12 cellular contexts compared by ENCODE assay signal in genomic region chr11:35288817-35289541, GRCh38.
DNase-seq lines count a peak whose midpoint lies in the region; ATAC-seq and TF ChIP-seq lines count a peak whose summit lies in the region.
"Had no signal": no experiment of that assay in that cellular context is flagged by ENCODE, and none has a peak within 500 bp of the region (broad histone marks: within the 10 kb centered on the region; RNA-seq: fewer than 3 reads in every experiment).

No MANE protein-coding gene starts in this region.

- no peaks in the 10 kb centered on the region for H3K9me3 Mint-ChIP-seq in activated CD4-positive, alpha-beta T cell treated with anti-CD3 and anti-CD28 coated beads for 36 hours (ENCODE audit: low read depth)

- peak overlapping the region in 2 of 59 donors; percentile 17 to 52 for H3K27ac ChIP-seq in dorsolateral prefrontal cortex

- ATAC-seq in activated CD4-positive, alpha-beta T cell treated with anti-CD3 and anti-CD28 coated beads for 36 hours: peak; percentile 26
- ATAC-seq in SK-N-SH treated with all-trans-retinoic acid at 6 μM for 48 hours (peak; percentile 88), left lobe of liver (no peak)
- ATAC-seq in stimulated activated naive CD8-positive, alpha-beta T cell treated with anti-CD3 and anti-CD28 coated beads, Interleukin-15, Interleukin-2, amounts not matched to agents 100 U/mL and 50 U/mL, for 24 hours: peak; percentile 58

- H3K36me3 Mint-ChIP-seq in activated CD4-positive, alpha-beta T cell treated with anti-CD3 and anti-CD28 coated beads for 36 hours (ENCODE audit: low read depth): no peaks in the 10 kb centered on the region

- POLR2A ChIA-PET in activated CD4-positive, alpha-beta T cell treated with anti-CD3 and anti-CD28 coated beads for 36 hours (lab: Charles Lee): interaction anchor here (0.6 kb wide), 1 partner anchor 639 kb away, joined by 3 read pairs; no protein-coding TSS in a partner anchor

- TF ChIP-seq CTCF in epithelial cell of esophagus (IDR thresholded peaks at IDR 0.05; ENCODE audit: insufficient read depth, low read depth, low read length, missing control alignments) (no peak), dorsolateral prefrontal cortex (IDR thresholded peaks at IDR 0.05 in 54 of 56, conservative IDR thresholded peaks at IDR 0.05 in 2 of 56; ENCODE audit: low read depth in 1 of 56, partially characterized antibody in 56 of 56) (no peak)

- no peak overlapping the region for H3K4me3 ChIP-seq in epithelial cell of esophagus (ENCODE audit: low read length)
- no peak overlapping the region for H3K4me3 ChIP-seq in dorsolateral prefrontal cortex
- H3K4me3 ChIP-seq: uterus had no signal

- H3K27me3 ChIP-seq in dorsolateral prefrontal cortex: no peaks in the 10 kb centered on the region
- H3K27me3 ChIP-seq: uterus had no signal

- CTCF ChIA-PET in activated CD4-positive, alpha-beta T cell treated with anti-CD3 and anti-CD28 coated beads for 36 hours (lab: Charles Lee): interaction anchor here (0.6 to 0.7 kb wide), 2 partner anchors 47 to 331 kb away, joined by 3 read pairs; no protein-coding TSS in a partner anchor

- H3K27ac Mint-ChIP-seq in activated CD4-positive, alpha-beta T cell treated with anti-CD3 and anti-CD28 coated beads for 36 hours: no peak overlapping the region

- no peaks in the 10 kb centered on the region for H3K27me3 Mint-ChIP-seq in activated CD4-positive, alpha-beta T cell treated with anti-CD3 and anti-CD28 coated beads for 36 hours

- intact Hi-C loops in activated CD4-positive, alpha-beta T cell treated with anti-CD3 and anti-CD28 coated beads for 36 hours (cut with DNase I, micrococcal nuclease): loop anchor here in 1 of 2 experiments (1.0 kb wide), 1 partner anchor 48 kb away; no protein-coding TSS in a partner anchor
- intact Hi-C loops in dorsolateral prefrontal cortex (cut with DNase I): no loop called here

- DNase-seq in activated CD4-positive, alpha-beta T cell treated with anti-CD3 and anti-CD28 coated beads for 36 hours: peak; percentile 15
- no peak for DNase-seq in activated CD4-positive, alpha-beta T cell treated with anti-CD3 and anti-CD28 coated beads, Interleukin-2, amount 50 U/mL, for 48 hours
- DNase-seq in epithelial cell of esophagus (ENCODE audit: low read depth) (peak; percentile 22), dorsolateral prefrontal cortex (no peak), left lobe of liver (ENCODE audit: low spot score) (no peak)
- no peak for DNase-seq in stimulated activated naive CD8-positive, alpha-beta T cell treated with anti-CD3 and anti-CD28 coated beads, Interleukin-15, Interleukin-2, amounts not matched to agents 100 U/mL and 50 U/mL, for 24 hours
- DNase-seq in stimulated activated naive CD4-positive, alpha-beta T cell treated with Interleukin-2 at 50 U/mL for 16 hours (lab: John Stamatoyannopoulos, UW): no peak
- DNase-seq: activated CD4-positive, alpha-beta T cell treated with anti-CD3 and anti-CD28 coated beads for 4 hours; central memory CD4-positive, alpha-beta T cell; NCI-H1436; uterus had no signal

- no peak overlapping the region for H3K4me3 Mint-ChIP-seq in activated CD4-positive, alpha-beta T cell treated with anti-CD3 and anti-CD28 coated beads for 36 hours

- H3K4me1 Mint-ChIP-seq in activated CD4-positive, alpha-beta T cell treated with anti-CD3 and anti-CD28 coated beads for 36 hours: peaks cover 25% of the 10 kb centered on the region

TF ChIP-seq in SK-N-SH treated with all-trans-retinoic acid at 6 μM for 48 hours, 23 proteins besides CTCF, POLR2A, EP300 and RAD21:
- TF ChIP-seq SNAI2 (CRISPR knock-in tag; IDR thresholded peaks at IDR 0.05): no peak

Comparison
In these comparisons a context has a peak if more than half of its experiments do, and no peak if none do; other contexts are left out.
1. DNase-seq: peak in activated CD4-positive, alpha-beta T cell treated with anti-CD3 and anti-CD28 coated beads for 36 hours (single experiment) and epithelial cell of esophagus (single experiment); none in activated CD4-positive, alpha-beta T cell treated with anti-CD3 and anti-CD28 coated beads, Interleukin-2, amount 50 U/mL, for 48 hours (0 of 2), stimulated activated naive CD8-positive, alpha-beta T cell treated with anti-CD3 and anti-CD28 coated beads, Interleukin-15, Interleukin-2, amounts not matched to agents 100 U/mL and 50 U/mL, for 24 hours (single experiment), dorsolateral prefrontal cortex (0 of 10), stimulated activated naive CD4-positive, alpha-beta T cell treated with Interleukin-2 at 50 U/mL for 16 hours (single experiment) and left lobe of liver (single experiment).